Comparison of ENCODE assay signal across 8 cellular contexts in genomic region chrX:119516157-119516702, GRCh38. TPM values are rescaled to one million over a fixed set of nuclear protein-coding genes. Genes with fewer than 3 reads are reported as not detected.
DNase-seq lines count a peak whose midpoint lies in the region; ATAC-seq, FAIRE-seq and TF ChIP-seq lines count a peak whose summit lies in the region.

No MANE protein-coding gene starts in this region.

- POLR2A ChIA-PET in GM12878 (lab: Charles Lee) = interaction anchor here (0.5 to 0.8 kb wide), 4 partner anchors 168 to 217 kb away, joined by 3 to 4 read pairs (median 4); no protein-coding TSS in a partner anchor

- in situ Hi-C loops in GM12878 (cut with MboI) = loop anchor here (5.0 kb wide), 2 partner anchors 216 to 266 kb away; no protein-coding TSS in a partner anchor

- H4K20me1 ChIP-seq in GM12878 (ENCODE audit: control insufficient read depth, insufficient read depth) = no peaks in the 10 kb centered on the region

- no peak overlapping the region for H3K4me2 ChIP-seq in GM12878 (ENCODE audit: control insufficient read depth, insufficient read depth)

- TF ChIP-seq POLR2A in GM12878 (IDR thresholded peaks at IDR 0.05; ENCODE audit: low read depth, low read length) = no peak

- peak; percentile 95 for ATAC-seq in GM12878

- DNase-seq in NCI-H2171 treated with DMSO at 0.1 percent for 48 hours (lab: John Stamatoyannopoulos, UW) (peak; percentile 75), NCI-H2171 (lab: John Stamatoyannopoulos, UW) (no peak), HCEC 1CT (peak; percentile 63), NCI-H1092 (lab: John Stamatoyannopoulos, UW) (peak; percentile 49), SKM-1 (lab: John Stamatoyannopoulos, UW; ENCODE audit: unreplicated experiment) (peak; percentile 37), GM12878 (ENCODE audit: low read depth, low spot score) (peak; percentile 39), iPS-NIHi7 (ENCODE audit: extremely low spot score) (peak; percentile 79)
- DNase-seq in stimulated activated CD4-positive, alpha-beta T cell treated with anti-CD3 and anti-CD28 coated beads, Interleukin-4, amount 100 ng/mL, for 24 hours = peak; percentile 29

- peak; percentile 92 for TF ChIP-seq RAD21 in GM12878 (IDR thresholded peaks at IDR 0.05; ENCODE audit: insufficient read depth, low read depth, low read length)

- CTCF ChIA-PET in GM12878 (lab: Yijun Ruan, JAX) = interaction anchor here (0.6 to 4.4 kb wide), 42 partner anchors 10 to 371 kb away, joined by 3 to 89 read pairs (median 4); partner anchors contain the start of genes NKRF and UBE2A

- no peak overlapping the region for H3K27ac ChIP-seq in GM12878 (ENCODE audit: control insufficient read depth, insufficient read depth)

- RAD21 ChIA-PET in GM12878 (lab: Charles Lee; ENCODE audit: unreplicated experiment) = interaction anchor here (0.6 to 2.2 kb wide), 22 partner anchors 26 to 269 kb away, joined by 3 to 23 read pairs (median 4); partner anchors contain the start of genes NKRF, SEPTIN6 and UBE2A

- peak overlapping the region; percentile 78 for H2AFZ ChIP-seq in GM12878 (ENCODE audit: control insufficient read depth, low read depth, low read length)

- H3K27me3 ChIP-seq in GM12878 (replicated peaks in 1 of 2; ENCODE audit: control insufficient read depth in 2 of 2, insufficient read depth in 2 of 2, low read length in 1 of 2) = no peaks in the 10 kb centered on the region

- H3K36me3 ChIP-seq in GM12878 (ENCODE audit: control insufficient read depth in 2 of 2, insufficient read depth in 2 of 2, low read length in 1 of 2) = no peaks in the 10 kb centered on the region

- WGBS in GM12878 (ENCODE audit: insufficient coverage, insufficient replicate concordance, low lambda C conversion rate, missing lambda C conversion rate) = 41% methylated on average over 5 of the region's 5 CpGs

- no TSS peak for BruUV-seq in GM12878 (replicated peaks; lab: Mats Ljungman, UMichigan)

- no peak overlapping the region for H3K4me3 ChIP-seq in GM12878

- no peak overlapping the region for H3K9ac ChIP-seq in GM12878 (ENCODE audit: control insufficient read depth, insufficient read depth, low read length)

- intact Hi-C loops in GM12878 (cut with micrococcal nuclease; ENCODE audit: unreplicated experiment) = loop anchor here (1.0 to 2.0 kb wide), 6 partner anchors 59 to 364 kb away; partner anchors contain the start of gene UBE2A

- TF ChIP-seq EP300 in GM12878 (IDR thresholded peaks at IDR 0.05; ENCODE audit: borderline replicate concordance in 1 of 2, control insufficient read depth in 1 of 2, low read depth in 2 of 2, low read length in 2 of 2) = no peak

- SMC1A ChIA-PET in GM12878 (lab: Charles Lee; ENCODE audit: uncharacterized antibody, unreplicated experiment) = interaction anchor here (0.5 to 7.2 kb wide), 17 partner anchors 11 to 519 kb away, joined by 3 to 75 read pairs (median 3); no protein-coding TSS in a partner anchor

- FAIRE-seq in GM12878 (lab: Jason Lieb, UNC) = peak; percentile 77

- H3K79me2 ChIP-seq in GM12878 (ENCODE audit: control insufficient read depth, insufficient read depth, low read length) = no peaks in the 10 kb centered on the region

- H3K9me3 ChIP-seq in GM12878 (replicated peaks; ENCODE audit: control insufficient read depth, insufficient read depth, low read length) = no peaks in the 10 kb centered on the region

- peak; percentile 91 to 99 (median 93); a peak in 5 of 6 replicates for TF ChIP-seq CTCF in GM12878 (IDR thresholded peaks at IDR 0.05 in 2 of 3, conservative IDR thresholded peaks at IDR 0.05 in 1 of 3; ENCODE audit: control insufficient read depth in 2 of 3, extremely low read depth in 1 of 3, insufficient read depth in 1 of 3, low read depth in 3 of 3, low read length in 3 of 3)

- H3K4me1 ChIP-seq in GM12878 (ENCODE audit: control insufficient read depth, insufficient read depth, low read length) = no peaks in the 10 kb centered on the region; the same call in 1 of the 2 replicates

TF ChIP-seq in GM12878, 131 proteins besides CTCF, POLR2A, EP300 and RAD21 (continues in another document):
- no peak for TF ChIP-seq CHD1 (IDR thresholded peaks at IDR 0.05; ENCODE audit: low read depth, low read length)
- no peak for TF ChIP-seq RUNX3 (IDR thresholded peaks at IDR 0.05; ENCODE audit: low read length)
- no peak for TF ChIP-seq BCLAF1 (IDR thresholded peaks at IDR 0.05)
- TF ChIP-seq TCF7 (IDR thresholded peaks at IDR 0.05; ENCODE audit: borderline replicate concordance) = no peak
- no peak for TF ChIP-seq SUPT20H (IDR thresholded peaks at IDR 0.05; ENCODE audit: borderline replicate concordance, control insufficient read depth, low read depth, low read length)

RNA-seq across cellular contexts. Expression of gene SLC25A5, which starts 48.0 kb away (rescaled TPM):
- 30.9 and 34.2 TPM in 2 replicates for total RNA-seq in GM12878 (2013; cell fraction: nucleolus; rRNA removed)
- total RNA-seq in GM12878 (2014; rRNA removed) (397 and 425 TPM in 2 replicates), GM12878 (2014; rRNA removed; fragmentation: Illumina TruSeq; extraction: Trizol) (361 and 366 TPM in 2 replicates), GM12878 (2021) (625 and 628 TPM in 2 replicates)
- 314 TPM for polyA plus RNA-seq in GM12878 (2011; ENCODE audit: low read depth)
- polyA plus RNA-seq in GM12878 (2011; rRNA removed) (282 and 438 TPM in 2 replicates), GM12878 (2014; fragmentation: Illumina TruSeq; extraction: Trizol) (464 and 490 TPM in 2 replicates), GM12878 (2014; fragmentation: Nextera tagmentation; extraction: Ambion mirVana) (1,000 to 10,000 TPM; 2,068 to 3,863 TPM), GM12878 (2014; rRNA removed) (602 and 608 TPM in 2 replicates), GM12878 (2016; fragmentation: Nextera tagmentation; extraction: Ambion mirVana) (100 to 1,000 TPM; 665 to 690 TPM)
- 707 and 822 TPM in 2 replicates for polyA plus RNA-seq in GM12878 (2011; cell fraction: cytosol; rRNA removed)
- 351 and 383 TPM in 2 replicates for polyA plus RNA-seq in GM12878 (2011; cell fraction: nucleus; rRNA removed)
- polyA plus RNA-seq in GM12878 (2012) = 414 and 429 TPM in 2 replicates
- 426 and 638 TPM in 2 replicates for polyA minus RNA-seq in GM12878 (2011; rRNA and poly(A)+ RNA removed)
- polyA minus RNA-seq in GM12878 (2011; cell fraction: cytosol; rRNA and poly(A)+ RNA removed) = 204 and 215 TPM in 2 replicates
- polyA minus RNA-seq in GM12878 (2011; cell fraction: nucleus; rRNA and poly(A)+ RNA removed) = 53.8 and 75.2 TPM in 2 replicates

RNA-seq across cellular contexts. Expression of gene STEEP1, which starts 49.0 kb away (rescaled TPM):
- total RNA-seq in GM12878 (2013; cell fraction: nucleolus; rRNA removed) = 17.8 and 22.3 TPM in 2 replicates
- total RNA-seq in GM12878 (2014; rRNA removed) (39.2 and 46.4 TPM in 2 replicates), GM12878 (2014; rRNA removed; fragmentation: Illumina TruSeq; extraction: Trizol) (51.8 and 53.8 TPM in 2 replicates), GM12878 (2021) (24.7 and 24.8 TPM in 2 replicates)
- 13.5 TPM for polyA plus RNA-seq in GM12878 (2011; ENCODE audit: low read depth)
- polyA plus RNA-seq in GM12878 (2011; rRNA removed) (27.2 and 33.6 TPM in 2 replicates), GM12878 (2014; fragmentation: Illumina TruSeq; extraction: Trizol) (41.1 and 50.1 TPM in 2 replicates), GM12878 (2014; fragmentation: Nextera tagmentation; extraction: Ambion mirVana) (10 to 100 TPM; 15.1 to 17.8 TPM), GM12878 (2014; rRNA removed) (30.1 and 30.8 TPM in 2 replicates), GM12878 (2016; fragmentation: Nextera tagmentation; extraction: Ambion mirVana) (10 to 100 TPM; 18.5 to 21.7 TPM)
- polyA plus RNA-seq in GM12878 (2011; cell fraction: cytosol; rRNA removed) = 18.8 and 19.8 TPM in 2 replicates
- 11.3 and 15.2 TPM in 2 replicates for polyA plus RNA-seq in GM12878 (2011; cell fraction: nucleus; rRNA removed)
- polyA plus RNA-seq in GM12878 (2012) = 21.3 and 22.1 TPM in 2 replicates
- polyA minus RNA-seq in GM12878 (2011; rRNA and poly(A)+ RNA removed) = 21.9 and 26.7 TPM in 2 replicates
- 10.8 and 12.8 TPM in 2 replicates for polyA minus RNA-seq in GM12878 (2011; cell fraction: cytosol; rRNA and poly(A)+ RNA removed)
- 6.0 and 10.4 TPM in 2 replicates for polyA minus RNA-seq in GM12878 (2011; cell fraction: nucleus; rRNA and poly(A)+ RNA removed)

RNA-seq across cellular contexts. Expression of gene UBE2A, which starts 58.1 kb away (rescaled TPM):
- total RNA-seq in GM12878 (2013; cell fraction: nucleolus; rRNA removed) = 46.3 and 52.5 TPM in 2 replicates
- total RNA-seq in GM12878 (2014; rRNA removed) = 21.9 and 23.4 TPM in 2 replicates
- 42.8 and 43.5 TPM in 2 replicates for total RNA-seq in GM12878 (2014; rRNA removed; fragmentation: Illumina TruSeq; extraction: Trizol)
- total RNA-seq in GM12878 (2021) = 45.8 and 46.9 TPM in 2 replicates
- 27.8 TPM for polyA plus RNA-seq in GM12878 (2011; ENCODE audit: low read depth)
- 49.8 and 66.3 TPM in 2 replicates for polyA plus RNA-seq in GM12878 (2011; rRNA removed)
- 34.9 and 37.1 TPM in 2 replicates for polyA plus RNA-seq in GM12878 (2011; cell fraction: cytosol; rRNA removed)
- 29.6 and 33.9 TPM in 2 replicates for polyA plus RNA-seq in GM12878 (2011; cell fraction: nucleus; rRNA removed)
- 35.1 and 42.7 TPM in 2 replicates for polyA plus RNA-seq in GM12878 (2012)
- 91.1 and 120 TPM in 2 replicates for polyA plus RNA-seq in GM12878 (2014; fragmentation: Illumina TruSeq; extraction: Trizol)
- polyA plus RNA-seq in GM12878 (2014; fragmentation: Nextera tagmentation; extraction: Ambion mirVana) = 10 to 100 TPM; 20.8 to 37.1 TPM
- polyA plus RNA-seq in GM12878 (2014; rRNA removed) = 90.8 and 97.2 TPM in 2 replicates
- 100 to 1,000 TPM; 115 to 121 TPM for polyA plus RNA-seq in GM12878 (2016; fragmentation: Nextera tagmentation; extraction: Ambion mirVana)
- polyA minus RNA-seq in GM12878 (2011; rRNA and poly(A)+ RNA removed) = 15.6 and 17.9 TPM in 2 replicates
- 23.9 and 26.9 TPM in 2 replicates for polyA minus RNA-seq in GM12878 (2011; cell fraction: cytosol; rRNA and poly(A)+ RNA removed)
- polyA minus RNA-seq in GM12878 (2011; cell fraction: nucleus; rRNA and poly(A)+ RNA removed) = 10.9 and 12.7 TPM in 2 replicates
